Comparison of ENCODE assay signal across 9 cellular contexts in the genomic region with DNA sequence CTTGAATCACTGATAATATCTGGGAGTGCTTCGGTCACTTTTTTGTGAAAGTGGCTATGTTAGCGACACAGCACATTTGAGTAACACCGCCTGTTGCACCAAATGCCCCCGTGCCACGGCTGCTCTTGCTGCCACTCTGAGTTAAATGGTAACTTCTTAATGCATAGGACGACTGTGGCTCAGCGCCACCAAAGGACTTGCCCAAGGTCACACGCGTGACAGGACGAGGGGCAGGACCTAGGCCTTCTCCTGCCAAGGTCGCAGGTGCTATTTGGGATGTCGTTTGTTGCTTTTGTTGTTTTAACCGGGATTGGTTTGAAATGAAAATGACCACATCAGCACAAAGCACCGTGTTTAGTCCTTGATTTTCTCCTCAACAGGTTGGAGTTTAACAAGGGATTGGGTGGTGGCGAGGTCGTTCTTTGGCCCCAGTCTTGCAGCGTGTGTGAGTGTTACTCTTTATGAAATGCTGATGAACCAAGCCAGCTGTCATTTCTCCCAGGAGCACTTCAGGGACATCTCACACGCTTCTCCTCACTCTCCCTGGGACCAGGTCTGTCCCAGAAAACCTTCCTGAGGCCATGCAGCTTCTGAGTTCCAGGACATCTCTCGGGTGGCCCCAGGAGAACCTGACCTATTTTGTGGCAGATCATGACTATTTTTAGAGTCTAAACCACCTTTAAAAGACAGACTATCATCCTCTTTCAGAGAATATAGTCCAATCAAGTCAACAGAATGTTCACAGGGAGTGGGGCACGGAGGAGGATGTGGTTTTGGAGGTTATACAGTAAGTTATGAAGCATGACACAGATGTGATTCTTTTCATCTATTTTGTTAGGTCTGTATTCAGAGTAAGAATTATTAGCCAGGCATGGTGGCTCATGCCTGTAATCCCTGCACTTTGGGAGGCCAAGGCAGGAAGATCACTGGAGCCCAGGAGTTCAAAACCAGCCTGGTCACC. TPM values are rescaled to one million over a fixed set of nuclear protein-coding genes. Genes with fewer than 3 reads are reported as not detected.
DNase-seq lines count a peak whose midpoint lies in the region; ATAC-seq lines count a peak whose summit lies in the region.
"Had no signal": no experiment of that assay in that cellular context is flagged by ENCODE, and none has a peak within 500 bp of the region (broad histone marks: within the 10 kb centered on the region; RNA-seq: fewer than 3 reads in every experiment).

No MANE protein-coding gene starts in this region.

- WGBS in neuronal stem cell (ENCODE audit: extremely low coverage in 2 of 2, insufficient read length in 2 of 2, insufficient replicate concordance in 1 of 2), 2 donors: no CpG with 5 or more reads among the region's 20 CpGs

- peak; percentile 74 for ATAC-seq in HG03460 (IDR thresholded peaks at IDR 0.05; ENCODE audit: unreplicated experiment)
- ATAC-seq in GM21737 (IDR thresholded peaks at IDR 0.05; ENCODE audit: unreplicated experiment): no peak

- H3K27ac ChIP-seq in neuronal stem cell (replicated peaks; ENCODE audit: low read length): no peak overlapping the region

- H3K9me3 ChIP-seq in neuronal stem cell (replicated peaks in 1 of 2; ENCODE audit: control insufficient read depth in 2 of 2, insufficient read depth in 1 of 2, low read depth in 1 of 2, low read length in 2 of 2): peaks cover 3 to 8% of the 10 kb centered on the region in 2 donors

- H2BK120ac ChIP-seq in neuronal stem cell (ENCODE audit: low read depth, low read length): no peak overlapping the region

- no peak overlapping the region for H3K23ac ChIP-seq in neuronal stem cell (ENCODE audit: low read depth, low read length, poor library complexity)

- H3K27ac Mint-ChIP-seq in activated T-helper 2 cell treated with anti-CD3 and anti-CD28 coated beads, Interferon-gamma antibody, Interleukin-2, Interleukin-4, amounts not matched to agents 10 μg/mL and 5 μg/mL and 100 μg/mL, durations not matched to agents 14 hours and 24 hours and 36 hours: no peak overlapping the region
- H3K27ac Mint-ChIP-seq: brain had no signal

- intact Hi-C loops in activated T-helper 2 cell treated with anti-CD3 and anti-CD28 coated beads, Interferon-gamma antibody, Interleukin-2, Interleukin-4, amounts not matched to agents 10 μg/mL and 5 μg/mL and 100 μg/mL, durations not matched to agents 14 hours and 24 hours and 36 hours (cut with micrococcal nuclease): no loop called here

- H3K4ac ChIP-seq in neuronal stem cell (ENCODE audit: low read length): no peak overlapping the region

- no peak overlapping the region for H3K4me3 Mint-ChIP-seq in activated T-helper 2 cell treated with anti-CD3 and anti-CD28 coated beads, Interferon-gamma antibody, Interleukin-2, Interleukin-4, amounts not matched to agents 10 μg/mL and 5 μg/mL and 100 μg/mL, durations not matched to agents 14 hours and 24 hours and 36 hours (ENCODE audit: low read depth)
- H3K4me3 Mint-ChIP-seq: brain had no signal

- H3K27me3 ChIP-seq in neuronal stem cell (ENCODE audit: control insufficient read depth in 3 of 3, insufficient read depth in 3 of 3, low read depth in 1 of 3, low read length in 3 of 3): no peaks in the 10 kb centered on the region

- no peak overlapping the region for H2BK5ac ChIP-seq in neuronal stem cell (ENCODE audit: low read length)

- H2AK5ac ChIP-seq in neuronal stem cell (ENCODE audit: low read depth, low read length): no peak overlapping the region

- H3K4me1 Mint-ChIP-seq in activated T-helper 2 cell treated with anti-CD3 and anti-CD28 coated beads, Interferon-gamma antibody, Interleukin-2, Interleukin-4, amounts not matched to agents 10 μg/mL and 5 μg/mL and 100 μg/mL, durations not matched to agents 14 hours and 24 hours and 36 hours (ENCODE audit: low read depth): peaks cover 16% of the 10 kb centered on the region

- no peak overlapping the region for H3K9ac ChIP-seq in neuronal stem cell (ENCODE audit: low read depth, low read length, poor library complexity)

- H3K4me3 ChIP-seq in neuronal stem cell (ENCODE audit: low read length in 2 of 2): no peak overlapping the region

- H3K18ac ChIP-seq in neuronal stem cell (ENCODE audit: low read length): peak overlapping the region; percentile 11

- H2BK12ac ChIP-seq in neuronal stem cell (ENCODE audit: low read length): no peak overlapping the region

- no peaks in the 10 kb centered on the region for H3K79me1 ChIP-seq in neuronal stem cell (ENCODE audit: low read depth, low read length)

- H2BK15ac ChIP-seq in neuronal stem cell (ENCODE audit: low read length): no peak overlapping the region

- no peaks in the 10 kb centered on the region for H3K9me3 Mint-ChIP-seq in activated T-helper 2 cell treated with anti-CD3 and anti-CD28 coated beads, Interferon-gamma antibody, Interleukin-2, Interleukin-4, amounts not matched to agents 10 μg/mL and 5 μg/mL and 100 μg/mL, durations not matched to agents 14 hours and 24 hours and 36 hours

- no peak overlapping the region for H3K4me2 ChIP-seq in neuronal stem cell (ENCODE audit: insufficient read depth, low read length, poor library complexity, severe bottlenecking)

- no peak overlapping the region for H2AFZ ChIP-seq in neuronal stem cell (ENCODE audit: low read length)

- no peak overlapping the region for H3K14ac ChIP-seq in neuronal stem cell (ENCODE audit: low read length)

- no peaks in the 10 kb centered on the region for H3K36me3 Mint-ChIP-seq in activated T-helper 2 cell treated with anti-CD3 and anti-CD28 coated beads, Interferon-gamma antibody, Interleukin-2, Interleukin-4, amounts not matched to agents 10 μg/mL and 5 μg/mL and 100 μg/mL, durations not matched to agents 14 hours and 24 hours and 36 hours (ENCODE audit: low read depth)

- H3K27me3 Mint-ChIP-seq in activated T-helper 2 cell treated with anti-CD3 and anti-CD28 coated beads, Interferon-gamma antibody, Interleukin-2, Interleukin-4, amounts not matched to agents 10 μg/mL and 5 μg/mL and 100 μg/mL, durations not matched to agents 14 hours and 24 hours and 36 hours (ENCODE audit: low read depth): peaks cover 7% of the 10 kb centered on the region
- H3K27me3 Mint-ChIP-seq: brain had no signal

- peak; percentile 61 for DNase-seq in GM03348 (ENCODE audit: low spot score)
- DNase-seq in activated T-helper 2 cell treated with anti-CD3 and anti-CD28 coated beads, Interferon-gamma antibody, Interleukin-2, Interleukin-4, amounts not matched to agents 10 μg/mL and 5 μg/mL and 100 μg/mL, durations not matched to agents 14 hours and 24 hours and 36 hours (ENCODE audit: low spot score): peak; percentile 37
- no peak for DNase-seq in neuronal stem cell (ENCODE audit: low spot score)
- no peak for DNase-seq in HuH-7.5 (ENCODE audit: low spot score)
- no peak for DNase-seq in amygdala (lab: John Stamatoyannopoulos, UW)
- DNase-seq in Ammon's horn (ENCODE audit: low spot score): no peak

- no peaks in the 10 kb centered on the region for H3K36me3 ChIP-seq in neuronal stem cell (replicated peaks in 1 of 2; ENCODE audit: control insufficient read depth in 2 of 2, insufficient read depth in 2 of 2, low read length in 2 of 2)

- H4K91ac ChIP-seq in neuronal stem cell (ENCODE audit: low read depth, low read length, poor library complexity): no peak overlapping the region

- H4K8ac ChIP-seq in neuronal stem cell (ENCODE audit: low read depth, low read length): no peak overlapping the region

- H3K4me1 ChIP-seq in neuronal stem cell (ENCODE audit: control insufficient read depth in 2 of 2, insufficient read depth in 1 of 2, low read depth in 1 of 2, low read length in 2 of 2): peaks cover 0 to 5% of the 10 kb centered on the region in 2 donors

RNA-seq across cellular contexts. Expression of a gene that starts 49.9 kb away (rescaled TPM):
- total RNA-seq in activated T-helper 2 cell treated with anti-CD3 and anti-CD28 coated beads, Interferon-gamma antibody, Interleukin-2, Interleukin-4, amounts not matched to agents 10 μg/mL and 5 μg/mL and 100 μg/mL, durations not matched to agents 14 hours and 24 hours and 36 hours: 0.34 and 0.50 TPM in 2 replicates
- 8.9 TPM for polyA plus RNA-seq in neuronal stem cell (2013, experiment 1 of 2)
- 8.7 TPM for polyA plus RNA-seq in neuronal stem cell (2013, experiment 2 of 2)

Comparison
In these comparisons a context has a peak if more than half of its experiments do, and no peak if none do; other contexts are left out.
1. DNase-seq: peak in GM03348 (single experiment) and activated T-helper 2 cell treated with anti-CD3 and anti-CD28 coated beads, Interferon-gamma antibody, Interleukin-2, Interleukin-4, amounts not matched to agents 10 μg/mL and 5 μg/mL and 100 μg/mL, durations not matched to agents 14 hours and 24 hours and 36 hours (single experiment); none in neuronal stem cell (single experiment), HuH-7.5 (single experiment), amygdala (0 of 56) and Ammon's horn (single experiment).